In the genomic region with DNA sequence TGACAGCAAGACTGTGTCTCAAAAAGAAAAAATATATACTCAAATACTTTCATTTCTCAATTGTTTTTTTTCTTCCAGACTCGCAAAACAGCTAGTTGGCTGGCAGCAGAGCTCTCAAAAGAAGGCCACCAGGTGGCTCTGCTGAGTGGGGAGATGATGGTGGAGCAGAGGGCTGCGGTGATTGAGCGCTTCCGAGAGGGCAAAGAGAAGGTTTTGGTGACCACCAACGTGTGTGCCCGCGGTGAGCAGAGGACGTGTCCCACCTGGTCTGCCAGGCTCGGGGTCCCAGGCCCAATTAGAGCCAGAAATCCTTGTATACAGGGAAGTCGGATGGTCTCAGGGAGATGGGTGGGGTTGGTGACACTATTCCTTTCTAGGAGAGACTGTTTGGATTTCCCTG, we compare ENCODE assay signal across 8 cellular contexts. TPM values are rescaled to one million over a fixed set of nuclear protein-coding genes. Genes with fewer than 3 reads are reported as not detected.
DNase-seq lines count a peak whose midpoint lies in the region; ATAC-seq and TF ChIP-seq lines count a peak whose summit lies in the region.
"Not testable (repeated sequence)": the region's sequence is repeated elsewhere in the genome, so short reads cannot be mapped to it uniquely, and the experiment has no call there.

No MANE protein-coding gene starts in this region.

- peak overlapping the region; percentile 67 for H3K27ac Mint-ChIP-seq in CD8-positive, alpha-beta T cell
- peak overlapping the region; percentile 63 for H3K27ac Mint-ChIP-seq in activated T-cell treated with anti-CD3 and anti-CD28 coated beads, Interleukin-2, amount 50 U/mL, for 24 hours
- H3K27ac Mint-ChIP-seq in naive thymus-derived CD8-positive, alpha-beta T cell: peak overlapping the region; percentile 59 to 89 (median 80)

- peak in 5 of 7 experiments; percentile 19 to 65 (median 40) for DNase-seq in CD8-positive, alpha-beta T cell
- not testable (repeated sequence) for DNase-seq in HFF-Myc (ENCODE audit: extremely low read depth, low read depth)
- DNase-seq in SK-MEL-5 (ENCODE audit: low read depth, low spot score) (peak; percentile 42), cardiac muscle cell (ENCODE audit: low read depth in 1 of 2, low spot score in 1 of 2) (peak in 1 of 2 donors; percentile 46)
- peak; percentile 51 for DNase-seq in activated T-cell treated with anti-CD3 and anti-CD28 coated beads, Interleukin-2, amount 50 U/mL, for 24 hours
- DNase-seq in central memory CD4-positive, alpha-beta T cell: peak; percentile 34
- peak; percentile 20 to 67 (median 46) for DNase-seq in naive thymus-derived CD8-positive, alpha-beta T cell
- peak; percentile 34 for DNase-seq in stimulated activated naive CD8-positive, alpha-beta T cell treated with anti-CD3 and anti-CD28 coated beads, Interleukin-15, Interleukin-2, amounts not matched to agents 100 U/mL and 50 U/mL, for 24 hours

- H3K27ac ChIP-seq in CD8-positive, alpha-beta T cell (ENCODE audit: low read depth, low read length); cardiac muscle cell: not testable (repeated sequence)

- intact Hi-C loops in CD8-positive, alpha-beta T cell (cut with DNase I, micrococcal nuclease): loop anchor here in 1 of 2 experiments (1.0 kb wide), 1 partner anchor 10 kb away; no protein-coding TSS in a partner anchor

- H3K27me3 ChIP-seq in CD8-positive, alpha-beta T cell (ENCODE audit: insufficient read depth, low read length); cardiac muscle cell: not testable (repeated sequence)

- not testable (repeated sequence) for H3K4me1 ChIP-seq in CD8-positive, alpha-beta T cell (ENCODE audit: insufficient read depth, low read length); cardiac muscle cell (ENCODE audit: low read depth)

- H3K36me3 ChIP-seq in CD8-positive, alpha-beta T cell (ENCODE audit: insufficient read depth, low read length): peaks cover 22% of the 10 kb centered on the region
- H3K36me3 ChIP-seq in cardiac muscle cell: peaks cover 34% of the 10 kb centered on the region

- CTCF ChIA-PET in CD8-positive, alpha-beta T cell (lab: Charles Lee): interaction anchor here (0.7 to 1.8 kb wide), 10 partner anchors 8 to 283 kb away, joined by 3 to 7 read pairs (median 3); no protein-coding TSS in a partner anchor

- H3K4me1 Mint-ChIP-seq in CD8-positive, alpha-beta T cell (ENCODE audit: low read depth); activated T-cell treated with anti-CD3 and anti-CD28 coated beads, Interleukin-2, amount 50 U/mL, for 24 hours (ENCODE audit: low read depth): not testable (repeated sequence)
- peaks cover 4 to 30% (median 7%) of the 10 kb centered on the region in 4 donors for H3K4me1 Mint-ChIP-seq in naive thymus-derived CD8-positive, alpha-beta T cell

- not testable (repeated sequence) for H3K27me3 Mint-ChIP-seq in CD8-positive, alpha-beta T cell (ENCODE audit: low read depth); activated T-cell treated with anti-CD3 and anti-CD28 coated beads, Interleukin-2, amount 50 U/mL, for 24 hours; naive thymus-derived CD8-positive, alpha-beta T cell

- peak; percentile 67 for TF ChIP-seq CTCF in CD8-positive, alpha-beta T cell (IDR thresholded peaks at IDR 0.05)
- TF ChIP-seq CTCF in HFF-Myc (IDR thresholded peaks at IDR 0.05; ENCODE audit: low read depth, low read length, missing control alignments) (peak; percentile 67), cardiac muscle cell (IDR thresholded peaks at IDR 0.05; ENCODE audit: low read depth, low read length) (peak; percentile 66)

- peaks cover 64% of the 10 kb centered on the region for H3K36me3 Mint-ChIP-seq in CD8-positive, alpha-beta T cell
- H3K36me3 Mint-ChIP-seq in activated T-cell treated with anti-CD3 and anti-CD28 coated beads, Interleukin-2, amount 50 U/mL, for 24 hours (ENCODE audit: low read depth): peaks cover 99% of the 10 kb centered on the region
- peaks cover 0 to 82% (median 14%) of the 10 kb centered on the region in 3 donors for H3K36me3 Mint-ChIP-seq in naive thymus-derived CD8-positive, alpha-beta T cell

- H3K4me3 Mint-ChIP-seq in CD8-positive, alpha-beta T cell; activated T-cell treated with anti-CD3 and anti-CD28 coated beads, Interleukin-2, amount 50 U/mL, for 24 hours: not testable (repeated sequence)
- H3K4me3 Mint-ChIP-seq in naive thymus-derived CD8-positive, alpha-beta T cell: peak overlapping the region in 1 of 10 donors; percentile 4

- in situ Hi-C loops in SK-MEL-5 (cut with HindIII; ENCODE audit: low pct_unique_long_range_greater_than_20kb, low sequenced_read_pairs): not testable (repeated sequence)

- H3K9me3 Mint-ChIP-seq in CD8-positive, alpha-beta T cell; activated T-cell treated with anti-CD3 and anti-CD28 coated beads, Interleukin-2, amount 50 U/mL, for 24 hours; naive thymus-derived CD8-positive, alpha-beta T cell: not testable (repeated sequence)

- POLR2A ChIA-PET in CD8-positive, alpha-beta T cell (lab: Charles Lee): interaction anchor here (1.2 to 1.7 kb wide), 2 partner anchors 10 to 23 kb away, joined by 5 to 14 read pairs; a partner anchor contains a TSS
- POLR2A ChIA-PET in naive thymus-derived CD8-positive, alpha-beta T cell (lab: Charles Lee): interaction anchor here (0.7 to 3.3 kb wide), 6 partner anchors 10 to 170 kb away, joined by 4 to 23 read pairs (median 6); a partner anchor contains a TSS

- H3K4me3 ChIP-seq in CD8-positive, alpha-beta T cell (ENCODE audit: low read depth, low read length); HFF-Myc (replicated peaks; ENCODE audit: low read depth, low read length); cardiac muscle cell: not testable (repeated sequence)

- not testable (repeated sequence) for H3K9me3 ChIP-seq in CD8-positive, alpha-beta T cell (ENCODE audit: low read length); cardiac muscle cell (ENCODE audit: low read depth)

- ATAC-seq in CD8-positive, alpha-beta T cell: peak; percentile 91
- ATAC-seq in naive thymus-derived CD8-positive, alpha-beta T cell: peak; percentile 83 to 90
- not testable (repeated sequence) for ATAC-seq in stimulated activated naive CD8-positive, alpha-beta T cell treated with anti-CD3 and anti-CD28 coated beads, Interleukin-15, Interleukin-2, amounts not matched to agents 100 U/mL and 50 U/mL, for 24 hours

RNA-seq across cellular contexts. Expression of a gene that starts 23.4 kb away (rescaled TPM):
- 10 to 100 TPM; 54.0 to 62.3 TPM for total RNA-seq in CD8-positive, alpha-beta T cell
- total RNA-seq in SK-MEL-5 (2014; rRNA removed; shearing (Covaris generic)): 51.5 and 59.3 TPM in 2 replicates
- polyA plus RNA-seq in SK-MEL-5 (2015; cell fraction: cytosol; rRNA removed): 45.8 and 51.5 TPM in 2 replicates
- polyA plus RNA-seq in SK-MEL-5 (2015; cell fraction: nucleus; rRNA removed): 23.3 and 36.0 TPM in 2 replicates
- 67.5 and 69.8 TPM in 2 replicates for total RNA-seq in cardiac muscle cell
- polyA plus RNA-seq in cardiac muscle cell: 54.3 and 63.6 TPM in 2 replicates
- total RNA-seq in naive thymus-derived CD8-positive, alpha-beta T cell: 10 to 100 TPM; 49.9 to 52.5 TPM
- polyA plus RNA-seq in naive thymus-derived CD8-positive, alpha-beta T cell: 10 to 100 TPM; 35.1 to 58.7 (median 42.8) TPM
